In genomic region chr3:4914464-4914863, GRCh38 we compare ENCODE assay signal across 11 cellular contexts.
"Had no signal": no experiment of that assay in that cellular context is flagged by ENCODE, and none has a peak within 500 bp of the region (broad histone marks: within the 10 kb centered on the region; RNA-seq: fewer than 3 reads in every experiment).

No MANE protein-coding gene starts in this region.

- ATAC-seq: GM23338, HCT116 had no signal

- H3K4me2 ChIP-seq: GM23338 had no signal

- H3K4me1 Mint-ChIP-seq: GM23338 had no signal

- DNase-seq: GM23248, GOT3, H7, H9, HCEC 1CT, HFFc6 had no signal

- H3K9ac ChIP-seq: GM23248 had no signal

- H3K36me3 ChIP-seq: HAP-1 had no signal

- H3K9me3 ChIP-seq: HAP-1 had no signal

- H3K4me3 ChIP-seq: GM23248, GM23338, HAP-1 had no signal

- H3K27ac Mint-ChIP-seq: GM23338, H9, HFFc6 had no signal

- H3K27ac ChIP-seq: GM23248 had no signal

- FAIRE-seq: H1, H54 had no signal

- H3K4me3 Mint-ChIP-seq: GM23338, H9, HFFc6 had no signal

- H2AFZ ChIP-seq: GM23248, GM23338 had no signal

- H3K4me1 ChIP-seq: HAP-1 had no signal
